ENCODE assay signal across 10 cellular contexts in the genomic region with DNA sequence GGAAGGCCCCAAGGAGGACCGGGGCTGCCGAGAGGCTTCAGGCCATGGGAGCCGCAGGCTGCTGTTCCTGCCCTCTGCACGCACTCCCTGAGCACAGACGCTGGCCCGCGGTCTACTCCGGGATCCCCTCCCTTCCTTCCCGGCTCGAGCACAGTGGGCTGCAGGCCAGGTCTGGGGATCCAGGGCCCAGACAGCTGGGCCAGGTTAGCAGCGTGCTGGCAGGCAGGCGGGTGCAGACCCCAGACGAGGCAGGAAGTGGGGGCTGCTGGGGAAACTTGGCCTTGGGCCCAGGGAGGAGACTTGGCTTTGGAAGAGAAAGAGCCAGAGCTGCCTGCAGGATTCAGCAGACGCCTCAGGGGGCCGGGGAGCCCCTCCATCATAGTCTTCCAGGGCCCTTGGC. TPM values are rescaled to one million over a fixed set of nuclear protein-coding genes. Genes with fewer than 3 reads are reported as not detected.
DNase-seq lines count a peak whose midpoint lies in the region; ATAC-seq, FAIRE-seq and TF ChIP-seq lines count a peak whose summit lies in the region.
"Had no signal": no experiment of that assay in that cellular context is flagged by ENCODE, and none has a peak within 500 bp of the region (broad histone marks: within the 10 kb centered on the region; RNA-seq: fewer than 3 reads in every experiment).

No MANE protein-coding gene starts in this region.

- ATAC-seq in heart right ventricle (peak; percentile 79 to 96 (median 90)), HG03095 (IDR thresholded peaks at IDR 0.05; ENCODE audit: unreplicated experiment) (no peak)

- peaks cover 17% of the 10 kb centered on the region; the same call in 1 of the 2 replicates for H3K4me1 ChIP-seq in SJCRH30
- H3K4me1 ChIP-seq in heart right ventricle = peaks cover 9 to 30% (median 22%) of the 10 kb centered on the region in 9 donors

- no peak for FAIRE-seq in GM19239 (lab: Jason Lieb, UNC)

- no peak overlapping the region for H3K27ac Mint-ChIP-seq in activated naive CD4-positive, alpha-beta T cell treated with anti-CD3 and anti-CD28 coated beads, Interleukin-2, amount 10 ng/mL, durations not matched to agents 7 days and 5 days

- no peak overlapping the region for H3K4me3 Mint-ChIP-seq in activated naive CD4-positive, alpha-beta T cell treated with anti-CD3 and anti-CD28 coated beads, Interleukin-2, amount 10 ng/mL, durations not matched to agents 7 days and 5 days

- H3K36me3 Mint-ChIP-seq in activated naive CD4-positive, alpha-beta T cell treated with anti-CD3 and anti-CD28 coated beads, Interleukin-2, amount 10 ng/mL, durations not matched to agents 7 days and 5 days = no peaks in the 10 kb centered on the region

- H3K9me3 Mint-ChIP-seq in activated naive CD4-positive, alpha-beta T cell treated with anti-CD3 and anti-CD28 coated beads, Interleukin-2, amount 10 ng/mL, durations not matched to agents 7 days and 5 days = no peaks in the 10 kb centered on the region

- no peaks in the 10 kb centered on the region for H3K36me3 ChIP-seq in SJCRH30
- H3K36me3 ChIP-seq in heart right ventricle = no peaks in the 10 kb centered on the region
- H3K36me3 ChIP-seq: neutrophil had no signal

- H3K9me3 ChIP-seq in SJCRH30 (replicated peaks) (no peaks in the 10 kb centered on the region), heart right ventricle (no peaks in the 10 kb centered on the region)
- H3K9me3 ChIP-seq: neutrophil had no signal

- peaks cover 67% of the 10 kb centered on the region for H3K27me3 Mint-ChIP-seq in activated naive CD4-positive, alpha-beta T cell treated with anti-CD3 and anti-CD28 coated beads, Interleukin-2, amount 10 ng/mL, durations not matched to agents 7 days and 5 days

- DNase-seq in GM03348 (ENCODE audit: low spot score) (peak; percentile 72), SJCRH30 (peak; percentile 93 to 96), heart right ventricle (peak; percentile 80 to 82), skeletal muscle cell (ENCODE audit: low read depth) (peak; percentile 45), NCI-H226 (no peak), GM19239 (ENCODE audit: insufficient read length, low spot score) (no peak)
- no peak for DNase-seq in activated naive CD4-positive, alpha-beta T cell treated with anti-CD3 and anti-CD28 coated beads, Interleukin-2, amount 10 ng/mL, durations not matched to agents 7 days and 5 days
- DNase-seq: activated naive CD4-positive, alpha-beta T cell had no signal

- WGBS in heart right ventricle, 2 donors = 2 to 4% methylated on average over 14 to 15 of the region's 15 CpGs

- no peaks in the 10 kb centered on the region for H3K27me3 ChIP-seq in SJCRH30
- H3K27me3 ChIP-seq in heart right ventricle = peaks cover 0 to 22% (median 7%) of the 10 kb centered on the region in 7 donors

- intact Hi-C loops in heart right ventricle (cut with DNase I) = loop anchor here in 1 of 10 donors (5.0 kb wide), 1 partner anchor 42 kb away; the partner anchor contains the start of gene CACNA1G

- peak overlapping the region; percentile 25 for H3K27ac ChIP-seq in SJCRH30
- H3K27ac ChIP-seq in heart right ventricle = peak overlapping the region in 3 of 10 donors; percentile 6 to 26 (median 23)
- H3K27ac ChIP-seq: neutrophil had no signal

- CTCF ChIA-PET in activated naive CD4-positive, alpha-beta T cell treated with anti-CD3 and anti-CD28 coated beads, Interleukin-2, amount 10 ng/mL, durations not matched to agents 7 days and 5 days (lab: Charles Lee) = no interaction called here

- no peak for TF ChIP-seq CTCF in heart right ventricle (IDR thresholded peaks at IDR 0.05)

- H3K4me1 Mint-ChIP-seq in activated naive CD4-positive, alpha-beta T cell treated with anti-CD3 and anti-CD28 coated beads, Interleukin-2, amount 10 ng/mL, durations not matched to agents 7 days and 5 days = no peaks in the 10 kb centered on the region

- H3K4me3 ChIP-seq in SJCRH30 (no peak overlapping the region), heart right ventricle (peak overlapping the region in 2 of 10 donors; percentile 6 to 10), skeletal muscle cell (ENCODE audit: low read depth, low read length) (no peak overlapping the region)

RNA-seq across cellular contexts. Expression of gene ABCC3, which starts 30.2 kb away (rescaled TPM):
- 0.10 and 0.16 TPM in 2 replicates for total RNA-seq in SJCRH30 (2014; rRNA removed; shearing (Covaris generic))
- 1 to 10 TPM in 6 of 10 donors, under 1 TPM in 3, not detected in 1; 0.23 to 5.7 (median 1.1) TPM for total RNA-seq in heart right ventricle
- 1 to 10 TPM in 1 of 2 donors, under 1 TPM in 1; 0.41 to 2.0 TPM for polyA plus RNA-seq in heart right ventricle

RNA-seq across cellular contexts. Expression of gene CACNA1G, which starts 44.0 kb away (rescaled TPM):
- 3.5 and 4.2 TPM in 2 replicates for total RNA-seq in SJCRH30 (2014; rRNA removed; shearing (Covaris generic))
- total RNA-seq in heart right ventricle = under 1 TPM; 0.14 to 0.46 (median 0.27) TPM
- polyA plus RNA-seq in heart right ventricle = under 1 TPM; 0.04 to 0.22 TPM

RNA-seq across cellular contexts. Expression of gene SPATA20, which starts 57.5 kb away (rescaled TPM):
- 12.0 and 13.1 TPM in 2 replicates for total RNA-seq in SJCRH30 (2014; rRNA removed; shearing (Covaris generic))
- total RNA-seq in heart right ventricle = 10 to 100 TPM; 18.5 to 80.6 (median 63.3) TPM
- polyA plus RNA-seq in heart right ventricle = 10 to 100 TPM; 12.6 to 88.4 TPM

Comparison
In these comparisons a context has a peak if more than half of its experiments do, and no peak if none do; other contexts are left out.
1. DNase-seq: peak in GM03348 (single experiment), SJCRH30 (2 of 2), heart right ventricle (2 of 2) and skeletal muscle cell (single experiment); none in NCI-H226 (single experiment), GM19239 (single experiment) and activated naive CD4-positive, alpha-beta T cell treated with anti-CD3 and anti-CD28 coated beads, Interleukin-2, amount 10 ng/mL, durations not matched to agents 7 days and 5 days (single experiment).